Comparison of ENCODE assay signal across 8 cellular contexts in genomic region chr9:107638922-107639321, GRCh38.
DNase-seq lines count a peak whose midpoint lies in the region; ATAC-seq and TF ChIP-seq lines count a peak whose summit lies in the region.

No MANE protein-coding gene starts in this region.

- no peaks in the 10 kb centered on the region for H3K36me3 ChIP-seq in skeletal muscle tissue (ENCODE audit: control insufficient read depth in 3 of 3, insufficient read depth in 3 of 3, low read length in 3 of 3)

- peaks cover 2% of the 10 kb centered on the region for H3K4me1 Mint-ChIP-seq in glutamatergic neuron (ENCODE audit: low read depth, unreplicated experiment)
- H3K4me1 Mint-ChIP-seq in stimulated activated effector memory CD8-positive, alpha-beta T cell treated with anti-CD3 and anti-CD28 coated beads, Interleukin-12 subunit alpha, Interleukin-12 subunit beta, amount 100 ng/mL, for 72 hours: no peaks in the 10 kb centered on the region
- H3K4me1 Mint-ChIP-seq in activated T-cell treated with anti-CD3 and anti-CD28 coated beads, Interleukin-2, amount 50 U/mL, for 24 hours (ENCODE audit: low read depth): peaks cover 7% of the 10 kb centered on the region

- POLR2A ChIA-PET in HEK293T (lab: Yijun Ruan, JAX): no interaction called here

- peak overlapping the region; percentile 45 to 59 (median 57) for H3K4me3 ChIP-seq in skeletal muscle tissue (ENCODE audit: low read length in 3 of 3)

- H3K4me1 ChIP-seq in skeletal muscle tissue (ENCODE audit: control insufficient read depth in 3 of 3, insufficient read depth in 3 of 3, low read length in 3 of 3): peaks cover 12 to 14% (median 14%) of the 10 kb centered on the region in 3 donors

- CTCF ChIA-PET in HEK293T (lab: Yijun Ruan, JAX): interaction anchor here (1.1 kb wide), 1 partner anchor 633 kb away, joined by 4 read pairs; no protein-coding TSS in a partner anchor

- H3K9me3 Mint-ChIP-seq in glutamatergic neuron (ENCODE audit: unreplicated experiment): no peaks in the 10 kb centered on the region
- peaks cover 11% of the 10 kb centered on the region for H3K9me3 Mint-ChIP-seq in stimulated activated effector memory CD8-positive, alpha-beta T cell treated with anti-CD3 and anti-CD28 coated beads, Interleukin-12 subunit alpha, Interleukin-12 subunit beta, amount 100 ng/mL, for 72 hours
- H3K9me3 Mint-ChIP-seq in activated T-cell treated with anti-CD3 and anti-CD28 coated beads, Interleukin-2, amount 50 U/mL, for 24 hours: no peaks in the 10 kb centered on the region

- no peak for TF ChIP-seq CTCF in glutamatergic neuron (IDR thresholded peaks at IDR 0.05; ENCODE audit: partially characterized antibody, unreplicated experiment)

- no peak for ATAC-seq in GM18502 (IDR thresholded peaks at IDR 0.05; ENCODE audit: poor library complexity, unreplicated experiment)
- ATAC-seq in stimulated activated effector memory CD8-positive, alpha-beta T cell treated with anti-CD3 and anti-CD28 coated beads, Interleukin-12 subunit alpha, Interleukin-12 subunit beta, amount 100 ng/mL, for 72 hours: no peak

- H3K9me3 ChIP-seq in skeletal muscle tissue (ENCODE audit: control insufficient read depth in 3 of 3, low read length in 3 of 3): no peaks in the 10 kb centered on the region

- H3K9ac ChIP-seq in skeletal muscle tissue (ENCODE audit: low read depth in 1 of 3, low read length in 3 of 3): peak overlapping the region; percentile 46 to 85 (median 67)

- no peak for DNase-seq in HEK293T (ENCODE audit: extremely low spot score)
- DNase-seq in SHP77 (lab: John Stamatoyannopoulos, UW): peak; percentile 22 to 55
- DNase-seq in glutamatergic neuron: no peak
- DNase-seq in activated CD4-positive, alpha-beta T cell treated with anti-CD3 and anti-CD28 coated beads for 4 hours: no peak
- no peak for DNase-seq in stimulated activated effector memory CD8-positive, alpha-beta T cell treated with anti-CD3 and anti-CD28 coated beads, Interleukin-12 subunit alpha, Interleukin-12 subunit beta, amount 100 ng/mL, for 72 hours (ENCODE audit: low spot score in 2 of 2)
- DNase-seq in activated T-cell treated with anti-CD3 and anti-CD28 coated beads, Interleukin-2, amount 50 U/mL, for 24 hours: no peak

- H3K27ac Mint-ChIP-seq in glutamatergic neuron (ENCODE audit: unreplicated experiment): no peak overlapping the region
- H3K27ac Mint-ChIP-seq in stimulated activated effector memory CD8-positive, alpha-beta T cell treated with anti-CD3 and anti-CD28 coated beads, Interleukin-12 subunit alpha, Interleukin-12 subunit beta, amount 100 ng/mL, for 72 hours: no peak overlapping the region
- no peak overlapping the region for H3K27ac Mint-ChIP-seq in activated T-cell treated with anti-CD3 and anti-CD28 coated beads, Interleukin-2, amount 50 U/mL, for 24 hours

- H3K27me3 ChIP-seq in skeletal muscle tissue (ENCODE audit: control insufficient read depth in 3 of 3, insufficient read depth in 3 of 3, low read length in 3 of 3): no peaks in the 10 kb centered on the region

- H3K27ac ChIP-seq in skeletal muscle tissue (ENCODE audit: low read depth, low read length): peak overlapping the region; percentile 96

- no peaks in the 10 kb centered on the region for H3K36me3 Mint-ChIP-seq in glutamatergic neuron (ENCODE audit: unreplicated experiment)
- peaks cover 6% of the 10 kb centered on the region for H3K36me3 Mint-ChIP-seq in stimulated activated effector memory CD8-positive, alpha-beta T cell treated with anti-CD3 and anti-CD28 coated beads, Interleukin-12 subunit alpha, Interleukin-12 subunit beta, amount 100 ng/mL, for 72 hours
- no peaks in the 10 kb centered on the region for H3K36me3 Mint-ChIP-seq in activated T-cell treated with anti-CD3 and anti-CD28 coated beads, Interleukin-2, amount 50 U/mL, for 24 hours (ENCODE audit: low read depth)

- H3K4me3 Mint-ChIP-seq in glutamatergic neuron (ENCODE audit: unreplicated experiment): peak overlapping the region; percentile 61
- no peak overlapping the region for H3K4me3 Mint-ChIP-seq in stimulated activated effector memory CD8-positive, alpha-beta T cell treated with anti-CD3 and anti-CD28 coated beads, Interleukin-12 subunit alpha, Interleukin-12 subunit beta, amount 100 ng/mL, for 72 hours
- no peak overlapping the region for H3K4me3 Mint-ChIP-seq in activated T-cell treated with anti-CD3 and anti-CD28 coated beads, Interleukin-2, amount 50 U/mL, for 24 hours

- peaks cover 4% of the 10 kb centered on the region for H3K27me3 Mint-ChIP-seq in glutamatergic neuron (ENCODE audit: unreplicated experiment)
- peaks cover 62% of the 10 kb centered on the region for H3K27me3 Mint-ChIP-seq in activated T-cell treated with anti-CD3 and anti-CD28 coated beads, Interleukin-2, amount 50 U/mL, for 24 hours

TF ChIP-seq in HEK293T, 16 proteins besides CTCF, POLR2A, EP300 and RAD21:
- TF ChIP-seq SUZ12 (IDR thresholded peaks at IDR 0.05) (no peak), PKNOX1 (IDR thresholded peaks at IDR 0.05) (peak; percentile 15; the same call in 1 of the 2 replicates), FOXK2 (IDR thresholded peaks at IDR 0.05) (no peak), BHLHE40 (IDR thresholded peaks at IDR 0.05; ENCODE audit: borderline replicate concordance) (no peak), ZNF384 (IDR thresholded peaks at IDR 0.05) (no peak)

Comparison
In these comparisons a context has a peak if more than half of its experiments do, and no peak if none do; other contexts are left out.
1. DNase-seq: peak in SHP77 (2 of 2); none in HEK293T (single experiment), glutamatergic neuron (single experiment), activated CD4-positive, alpha-beta T cell treated with anti-CD3 and anti-CD28 coated beads for 4 hours (0 of 2), stimulated activated effector memory CD8-positive, alpha-beta T cell treated with anti-CD3 and anti-CD28 coated beads, Interleukin-12 subunit alpha, Interleukin-12 subunit beta, amount 100 ng/mL, for 72 hours (0 of 2) and activated T-cell treated with anti-CD3 and anti-CD28 coated beads, Interleukin-2, amount 50 U/mL, for 24 hours (single experiment).